ENCODE assay signal across 15 cellular contexts in the genomic region with DNA sequence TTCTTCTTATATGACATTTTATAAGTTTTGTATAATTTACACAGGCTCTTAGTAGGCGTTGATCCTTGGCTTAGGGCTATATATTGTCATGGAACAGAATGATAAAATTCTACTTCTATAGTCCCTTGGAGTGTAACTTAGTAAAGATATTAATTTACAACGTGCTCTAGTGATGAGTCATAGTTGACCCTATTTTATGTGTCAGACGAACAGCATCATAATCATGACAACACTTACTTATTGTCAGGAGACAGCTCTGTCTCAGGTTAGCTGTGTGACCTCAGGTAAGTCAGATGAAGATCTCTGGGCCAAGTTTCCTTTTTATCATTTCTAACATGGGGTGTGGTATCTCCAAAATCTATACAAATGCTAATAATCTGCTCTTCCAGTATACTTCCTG.
DNase-seq lines count a peak whose midpoint lies in the region; ATAC-seq and TF ChIP-seq lines count a peak whose summit lies in the region.
"Had no signal": no experiment of that assay in that cellular context is flagged by ENCODE, and none has a peak within 500 bp of the region (broad histone marks: within the 10 kb centered on the region; RNA-seq: fewer than 3 reads in every experiment).

No MANE protein-coding gene starts in this region.

- no peaks in the 10 kb centered on the region for H3K36me3 ChIP-seq in breast epithelium
- H3K36me3 ChIP-seq in brain microvascular endothelial cell (replicated peaks), result no peaks in the 10 kb centered on the region

- no peak overlapping the region for H3K4me3 ChIP-seq in breast epithelium
- no peak overlapping the region for H3K4me3 ChIP-seq in brain microvascular endothelial cell (ENCODE audit: low read depth, low read length)
- H3K4me3 ChIP-seq in right cardiac atrium (ENCODE audit: low read length), result no peak overlapping the region
- H3K4me3 ChIP-seq: left ventricle myocardium inferior had no signal

- BruUV-seq in MCF 10A (replicated peaks; lab: Mats Ljungman, UMichigan), result no TSS peak

- H3K4me1 ChIP-seq in breast epithelium (peaks cover 0 to 4% of the 10 kb centered on the region in 2 donors), right cardiac atrium (ENCODE audit: control insufficient read depth, insufficient read depth, low read length) (no peaks in the 10 kb centered on the region)
- H3K4me1 ChIP-seq: left ventricle myocardium inferior had no signal

- no peak for TF ChIP-seq POLR2A in breast epithelium (IDR thresholded peaks at IDR 0.05)

- peak; percentile 90 for ATAC-seq in stimulated activated effector memory CD8-positive, alpha-beta T cell treated with anti-CD3 and anti-CD28 coated beads, Interleukin-12 subunit alpha, Interleukin-12 subunit beta, amount 100 ng/mL, for 72 hours
- no peak for ATAC-seq in right cardiac atrium
- ATAC-seq: activated T-cell treated with anti-CD3 and anti-CD28 coated beads, Interleukin-2, amount 50 U/mL, for 4 hours had no signal

- in situ Hi-C loops in brain microvascular endothelial cell (cut with HindIII; ENCODE audit: low pct_ligation_motif_present, low sequenced_read_pairs), result no loop called here

- TF ChIP-seq CTCF in MCF 10A (IDR thresholded peaks at IDR 0.05; ENCODE audit: unreplicated experiment) (no peak), breast epithelium (IDR thresholded peaks at IDR 0.05) (no peak), brain microvascular endothelial cell (IDR thresholded peaks at IDR 0.05; ENCODE audit: low read depth, low read length, missing control alignments) (no peak)

- H3K27me3 ChIP-seq in breast epithelium, result no peaks in the 10 kb centered on the region
- H3K27me3 ChIP-seq in brain microvascular endothelial cell (replicated peaks), result no peaks in the 10 kb centered on the region
- no peaks in the 10 kb centered on the region for H3K27me3 ChIP-seq in right cardiac atrium (ENCODE audit: control insufficient read depth, insufficient read depth)

- POLR2A ChIA-PET in MCF 10A (lab: Yijun Ruan, JAX), result no interaction called here
- POLR2A ChIA-PET in activated CD4-positive, alpha-beta memory T cell treated with anti-CD3 and anti-CD28 coated beads for 36 hours (lab: Charles Lee), result no interaction called here

- H3K27ac ChIP-seq in breast epithelium, result peak overlapping the region in 1 of 2 donors; percentile 59
- H3K27ac ChIP-seq in brain microvascular endothelial cell, result no peak overlapping the region
- H3K27ac ChIP-seq in right cardiac atrium (ENCODE audit: low read length), result no peak overlapping the region
- H3K27ac ChIP-seq: left ventricle myocardium inferior had no signal

- H3K36me3 Mint-ChIP-seq in MCF 10A (ENCODE audit: insufficient read depth, unreplicated experiment), result no peaks in the 10 kb centered on the region
- H3K36me3 Mint-ChIP-seq in stimulated activated effector memory CD8-positive, alpha-beta T cell treated with anti-CD3 and anti-CD28 coated beads, Interleukin-12 subunit alpha, Interleukin-12 subunit beta, amount 100 ng/mL, for 72 hours, result peaks cover 36% of the 10 kb centered on the region
- H3K36me3 Mint-ChIP-seq in activated CD4-positive, alpha-beta memory T cell treated with anti-CD3 and anti-CD28 coated beads for 36 hours, result peaks cover 7% of the 10 kb centered on the region

- H3K9me3 ChIP-seq in breast epithelium (no peaks in the 10 kb centered on the region), right cardiac atrium (ENCODE audit: control insufficient read depth, low read length) (no peaks in the 10 kb centered on the region)
- H3K9me3 ChIP-seq: left ventricle myocardium inferior had no signal

- H3K4me1 Mint-ChIP-seq in MCF 10A (ENCODE audit: insufficient read depth, unreplicated experiment), result peaks cover 7% of the 10 kb centered on the region
- H3K4me1 Mint-ChIP-seq in stimulated activated effector memory CD8-positive, alpha-beta T cell treated with anti-CD3 and anti-CD28 coated beads, Interleukin-12 subunit alpha, Interleukin-12 subunit beta, amount 100 ng/mL, for 72 hours, result peaks cover 5% of the 10 kb centered on the region
- H3K4me1 Mint-ChIP-seq in activated CD4-positive, alpha-beta memory T cell treated with anti-CD3 and anti-CD28 coated beads for 36 hours (ENCODE audit: low read depth), result no peaks in the 10 kb centered on the region

- H3K27me3 Mint-ChIP-seq in MCF 10A (ENCODE audit: insufficient read depth, unreplicated experiment), result no peaks in the 10 kb centered on the region
- no peaks in the 10 kb centered on the region for H3K27me3 Mint-ChIP-seq in activated CD4-positive, alpha-beta memory T cell treated with anti-CD3 and anti-CD28 coated beads for 36 hours
- H3K27me3 Mint-ChIP-seq: stimulated activated naive CD8-positive, alpha-beta T cell treated with anti-CD3 and anti-CD28 coated beads, Interleukin-15, Interleukin-2, amounts not matched to agents 100 ng/mL and 50 ng/mL, for 24 hours had no signal

- no peak overlapping the region for H3K4me3 Mint-ChIP-seq in MCF 10A (ENCODE audit: unreplicated experiment)
- H3K4me3 Mint-ChIP-seq in stimulated activated effector memory CD8-positive, alpha-beta T cell treated with anti-CD3 and anti-CD28 coated beads, Interleukin-12 subunit alpha, Interleukin-12 subunit beta, amount 100 ng/mL, for 72 hours, result no peak overlapping the region
- H3K4me3 Mint-ChIP-seq in activated CD4-positive, alpha-beta memory T cell treated with anti-CD3 and anti-CD28 coated beads for 36 hours, result no peak overlapping the region
- H3K4me3 Mint-ChIP-seq: activated T-cell treated with anti-CD3 and anti-CD28 coated beads, Interleukin-2, amount 50 U/mL, for 4 hours; stimulated activated naive CD8-positive, alpha-beta T cell treated with anti-CD3 and anti-CD28 coated beads, Interleukin-15, Interleukin-2, amounts not matched to agents 100 ng/mL and 50 ng/mL, for 24 hours had no signal

- DNase-seq in MCF 10A (ENCODE audit: unreplicated experiment) (peak; percentile 38), breast epithelium (ENCODE audit: low spot score in 2 of 2) (no peak), HT-29 (ENCODE audit: low spot score) (peak; percentile 16), brain microvascular endothelial cell (peak; percentile 8), right cardiac atrium (no peak), KG1 (lab: John Stamatoyannopoulos, UW) (no peak)
- no peak for DNase-seq in stimulated activated effector memory CD8-positive, alpha-beta T cell treated with anti-CD3 and anti-CD28 coated beads, Interleukin-12 subunit alpha, Interleukin-12 subunit beta, amount 100 ng/mL, for 72 hours (ENCODE audit: low spot score in 2 of 2)
- no peak for DNase-seq in activated CD4-positive, alpha-beta memory T cell treated with anti-CD3 and anti-CD28 coated beads for 36 hours
- DNase-seq: activated T-cell treated with anti-CD3 and anti-CD28 coated beads, Interleukin-2, amount 50 U/mL, for 4 hours; DMS79 treated with DMSO at 0.1 percent for 48 hours; GOT3; left ventricle myocardium inferior; NCI-H1436 treated with DMSO at 0.1 percent for 48 hours; occipital lobe had no signal

- H3K9me3 Mint-ChIP-seq in MCF 10A (ENCODE audit: unreplicated experiment), result no peaks in the 10 kb centered on the region
- H3K9me3 Mint-ChIP-seq in stimulated activated effector memory CD8-positive, alpha-beta T cell treated with anti-CD3 and anti-CD28 coated beads, Interleukin-12 subunit alpha, Interleukin-12 subunit beta, amount 100 ng/mL, for 72 hours, result no peaks in the 10 kb centered on the region
- H3K9me3 Mint-ChIP-seq in activated CD4-positive, alpha-beta memory T cell treated with anti-CD3 and anti-CD28 coated beads for 36 hours, result no peaks in the 10 kb centered on the region
- H3K9me3 Mint-ChIP-seq: activated T-cell treated with anti-CD3 and anti-CD28 coated beads, Interleukin-2, amount 50 U/mL, for 4 hours; stimulated activated naive CD8-positive, alpha-beta T cell treated with anti-CD3 and anti-CD28 coated beads, Interleukin-15, Interleukin-2, amounts not matched to agents 100 ng/mL and 50 ng/mL, for 24 hours had no signal

- intact Hi-C loops in MCF 10A (cut with micrococcal nuclease) (no loop called here), breast epithelium (cut with DNase I; ENCODE audit: low total_unique reads) (no loop called here), right cardiac atrium (cut with DNase I) (no loop called here)
- intact Hi-C loops in activated CD4-positive, alpha-beta memory T cell treated with anti-CD3 and anti-CD28 coated beads for 36 hours (cut with micrococcal nuclease), result no loop called here

- 79% methylated on average over 3 of the region's 3 CpGs for WGBS in right cardiac atrium

- peak overlapping the region; percentile 16 for H3K27ac Mint-ChIP-seq in MCF 10A (ENCODE audit: low read depth, unreplicated experiment)
- no peak overlapping the region for H3K27ac Mint-ChIP-seq in stimulated activated effector memory CD8-positive, alpha-beta T cell treated with anti-CD3 and anti-CD28 coated beads, Interleukin-12 subunit alpha, Interleukin-12 subunit beta, amount 100 ng/mL, for 72 hours
- no peak overlapping the region for H3K27ac Mint-ChIP-seq in activated CD4-positive, alpha-beta memory T cell treated with anti-CD3 and anti-CD28 coated beads for 36 hours
- H3K27ac Mint-ChIP-seq: stimulated activated naive CD8-positive, alpha-beta T cell treated with anti-CD3 and anti-CD28 coated beads, Interleukin-15, Interleukin-2, amounts not matched to agents 100 ng/mL and 50 ng/mL, for 24 hours had no signal

- CTCF ChIA-PET in MCF 10A (lab: Yijun Ruan, JAX), result no interaction called here
- CTCF ChIA-PET in activated CD4-positive, alpha-beta memory T cell treated with anti-CD3 and anti-CD28 coated beads for 36 hours (lab: Charles Lee), result no interaction called here

Comparison
In these comparisons a context has a peak if more than half of its experiments do, and no peak if none do; other contexts are left out.
1. DNase-seq: peak in MCF 10A (single experiment), HT-29 (single experiment) and brain microvascular endothelial cell (single experiment); none in breast epithelium (0 of 2), stimulated activated effector memory CD8-positive, alpha-beta T cell treated with anti-CD3 and anti-CD28 coated beads, Interleukin-12 subunit alpha, Interleukin-12 subunit beta, amount 100 ng/mL, for 72 hours (0 of 2), activated CD4-positive, alpha-beta memory T cell treated with anti-CD3 and anti-CD28 coated beads for 36 hours (single experiment), right cardiac atrium (0 of 3) and KG1 (single experiment).